ENCODE assay signal across 26 cellular contexts in the genomic region with DNA sequence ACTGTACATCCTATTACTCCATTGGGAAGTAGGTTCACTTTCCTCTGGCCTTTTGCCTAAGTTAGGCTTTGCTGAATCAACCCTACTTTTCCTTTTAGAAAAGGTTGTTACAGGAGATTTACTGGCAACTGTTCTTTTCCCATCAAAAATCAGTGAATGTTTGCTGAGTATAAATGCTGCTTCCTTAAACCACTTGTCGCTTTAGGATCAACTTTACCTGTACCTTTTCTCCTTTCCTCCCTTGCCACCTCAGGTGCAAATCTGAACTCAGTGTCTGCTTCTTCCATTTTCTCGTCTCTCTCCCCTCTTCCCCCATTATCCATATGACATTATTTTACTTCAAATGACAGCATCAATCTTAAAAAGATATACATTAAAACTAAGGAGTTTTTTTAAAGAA.
"Had no signal": no experiment of that assay in that cellular context is flagged by ENCODE, and none has a peak within 500 bp of the region (broad histone marks: within the 10 kb centered on the region; RNA-seq: fewer than 3 reads in every experiment).

No MANE protein-coding gene starts in this region.

- H3K27me3 Mint-ChIP-seq: activated CD4-positive, alpha-beta memory T cell treated with anti-CD3 and anti-CD28 coated beads for 36 hours; activated CD4-positive, alpha-beta T cell treated with anti-CD3 and anti-CD28 coated beads, Interleukin-2, amount 10 ng/mL, durations not matched to agents 7 days and 5 days; activated naive CD8-positive, alpha-beta T cell treated with anti-CD3 and anti-CD28 coated beads, Interleukin-2, amount 10 ng/mL, durations not matched to agents 7 days and 5 days had no signal

- DNase-seq: activated CD4-positive, alpha-beta memory T cell treated with anti-CD3 and anti-CD28 coated beads for 36 hours; activated CD4-positive, alpha-beta T cell treated with anti-CD3 and anti-CD28 coated beads, Interleukin-2, amount 10 ng/mL, durations not matched to agents 7 days and 5 days; activated CD8-positive, alpha-beta memory T cell treated with anti-CD3 and anti-CD28 coated beads, Interleukin-2, amount 50 U/mL, for 4 hours; activated gamma-delta T cell; activated naive CD4-positive, alpha-beta T cell treated with anti-CD3 and anti-CD28 coated beads for 36 hours; activated naive CD8-positive, alpha-beta T cell treated with anti-CD3 and anti-CD28 coated beads, Interleukin-2, amount 10 ng/mL, durations not matched to agents 7 days and 5 days; activated T-cell treated with anti-CD3 and anti-CD28 coated beads for 4 hours; activated T-cell treated with anti-CD3 and anti-CD28 coated beads, Interleukin-2, amount 50 U/mL, for 48 hours; Kasumi-1; KG1; MG63; NCI-H1048; NCI-H1105 treated with DMSO at 0.1 percent for 48 hours; NCI-H1436; NCI-H1694; NCI-H1930; NCI-H2081 treated with DMSO at 0.1 percent for 48 hours; NCI-H345; NCI-H524 treated with DMSO at 0.1 percent for 48 hours had no signal

- H3K4me1 Mint-ChIP-seq: activated CD4-positive, alpha-beta T cell treated with anti-CD3 and anti-CD28 coated beads, Interleukin-2, amount 10 ng/mL, durations not matched to agents 7 days and 5 days; activated naive CD8-positive, alpha-beta T cell treated with anti-CD3 and anti-CD28 coated beads, Interleukin-2, amount 10 ng/mL, durations not matched to agents 7 days and 5 days had no signal

- ATAC-seq: Panc1 had no signal

- H3K9me3 ChIP-seq: ascending aorta, MG63, SJCRH30 had no signal

- H3K4me1 ChIP-seq: ascending aorta, SJCRH30 had no signal

- H3K4me3 Mint-ChIP-seq: activated CD4-positive, alpha-beta memory T cell treated with anti-CD3 and anti-CD28 coated beads for 36 hours; activated CD4-positive, alpha-beta T cell treated with anti-CD3 and anti-CD28 coated beads, Interleukin-2, amount 10 ng/mL, durations not matched to agents 7 days and 5 days; activated naive CD4-positive, alpha-beta T cell treated with anti-CD3 and anti-CD28 coated beads for 36 hours; activated naive CD8-positive, alpha-beta T cell treated with anti-CD3 and anti-CD28 coated beads, Interleukin-2, amount 10 ng/mL, durations not matched to agents 7 days and 5 days; T-helper 2 cell treated with Interferon-gamma antibody and Interleukin-4, amounts not matched to agents 5 μg/mL and 100 μg/mL, for 36 hours had no signal

- H3K27ac ChIP-seq: ascending aorta, SJCRH30, SK-N-MC had no signal

- H3K27me3 ChIP-seq: ascending aorta, MG63, SJCRH30 had no signal

- H3K4me3 ChIP-seq: ascending aorta, MG63, SJCRH30, SK-N-MC had no signal

- H3K27ac Mint-ChIP-seq: activated CD4-positive, alpha-beta memory T cell treated with anti-CD3 and anti-CD28 coated beads for 36 hours; activated CD4-positive, alpha-beta T cell treated with anti-CD3 and anti-CD28 coated beads, Interleukin-2, amount 10 ng/mL, durations not matched to agents 7 days and 5 days; activated naive CD4-positive, alpha-beta T cell treated with anti-CD3 and anti-CD28 coated beads for 36 hours; activated naive CD8-positive, alpha-beta T cell treated with anti-CD3 and anti-CD28 coated beads, Interleukin-2, amount 10 ng/mL, durations not matched to agents 7 days and 5 days; activated T-helper 2 cell treated with anti-CD3 and anti-CD28 coated beads, Interferon-gamma antibody, Interleukin-2, Interleukin-4, amounts not matched to agents 10 μg/mL and 5 μg/mL and 100 μg/mL, durations not matched to agents 14 hours and 24 hours and 36 hours; T-helper 2 cell treated with Interferon-gamma antibody and Interleukin-4, amounts not matched to agents 5 μg/mL and 100 μg/mL, for 36 hours had no signal

- FAIRE-seq: TTC549 had no signal

- H3K9me3 Mint-ChIP-seq: activated CD4-positive, alpha-beta memory T cell treated with anti-CD3 and anti-CD28 coated beads for 36 hours; activated CD4-positive, alpha-beta T cell treated with anti-CD3 and anti-CD28 coated beads, Interleukin-2, amount 10 ng/mL, durations not matched to agents 7 days and 5 days; activated naive CD4-positive, alpha-beta T cell treated with anti-CD3 and anti-CD28 coated beads for 36 hours; activated naive CD8-positive, alpha-beta T cell treated with anti-CD3 and anti-CD28 coated beads, Interleukin-2, amount 10 ng/mL, durations not matched to agents 7 days and 5 days; activated T-helper 2 cell treated with anti-CD3 and anti-CD28 coated beads, Interferon-gamma antibody, Interleukin-2, Interleukin-4, amounts not matched to agents 10 μg/mL and 5 μg/mL and 100 μg/mL, durations not matched to agents 14 hours and 24 hours and 36 hours; T-helper 2 cell treated with Interferon-gamma antibody and Interleukin-4, amounts not matched to agents 5 μg/mL and 100 μg/mL, for 36 hours had no signal
